In genomic region chr10:2456834-2457233, GRCh38 we compare ENCODE assay signal across 20 cellular contexts.
DNase-seq lines count a peak whose midpoint lies in the region; ATAC-seq, FAIRE-seq and TF ChIP-seq lines count a peak whose summit lies in the region.
"Had no signal": no experiment of that assay in that cellular context is flagged by ENCODE, and none has a peak within 500 bp of the region (broad histone marks: within the 10 kb centered on the region; RNA-seq: fewer than 3 reads in every experiment).

No MANE protein-coding gene starts in this region.

- H3K4me3 Mint-ChIP-seq in GM23338 = no peak overlapping the region
- no peak overlapping the region for H3K4me3 Mint-ChIP-seq in activated naive CD8-positive, alpha-beta T cell treated with anti-CD3 and anti-CD28 coated beads, Interleukin-2, amount 50 U/mL, for 24 hours
- H3K4me3 Mint-ChIP-seq: B cell; CD8-positive, alpha-beta memory T cell had no signal

- H3K4ac ChIP-seq in H1 (replicated peaks; ENCODE audit: insufficient read length, low read depth, low read length) (no peak overlapping the region), mesendoderm (ENCODE audit: low read depth, low read length) (no peak overlapping the region)

- H3K4me2 ChIP-seq in GM23338 (no peak overlapping the region), H1 (ENCODE audit: insufficient read depth in 1 of 2, low read depth in 2 of 2, low read length in 2 of 2) (no peak overlapping the region), mesendoderm (ENCODE audit: low read length) (no peak overlapping the region)
- H3K4me2 ChIP-seq: BLaER1 treated with 17β-estradiol and CSF1 and Interleukin-3, amounts not matched to agents 10 nM and 100 nM had no signal

- H3K14ac ChIP-seq in H1 (ENCODE audit: insufficient read length) = no peak overlapping the region

- H2AFZ ChIP-seq in GM23338 (no peak overlapping the region), H1 (ENCODE audit: low read length) (no peak overlapping the region)
- H2AFZ ChIP-seq: GM23248 had no signal

- FAIRE-seq in H1 (lab: Jason Lieb, UNC) = peak; percentile 75
- FAIRE-seq: GM12878, GM19239 had no signal

- H3K27me3 Mint-ChIP-seq in GM23338 (ENCODE audit: insufficient read depth, low read depth, poor library complexity) = peaks cover 2% of the 10 kb centered on the region
- H3K27me3 Mint-ChIP-seq in activated naive CD8-positive, alpha-beta T cell treated with anti-CD3 and anti-CD28 coated beads, Interleukin-2, amount 50 U/mL, for 24 hours = peaks cover 2% of the 10 kb centered on the region
- H3K27me3 Mint-ChIP-seq: B cell; CD8-positive, alpha-beta memory T cell had no signal

- H2BK15ac ChIP-seq in H1 (ENCODE audit: low read length) = no peak overlapping the region
- H2BK15ac ChIP-seq in mesendoderm (replicated peaks; ENCODE audit: low read depth) = no peak overlapping the region

- H3K9me3 ChIP-seq in H1 (ENCODE audit: insufficient read depth in 2 of 2, low read depth in 1 of 2, low read length in 1 of 2) (peaks cover 0 to 3% of the 10 kb centered on the region in 2 experiments; a peak in 1 of 4 replicates), psoas muscle (no peaks in the 10 kb centered on the region)
- H3K9me3 ChIP-seq: HAP-1 had no signal

- H3K27me3 ChIP-seq in GM23338 (ENCODE audit: insufficient read depth) (no peaks in the 10 kb centered on the region), H1 (replicated peaks in 1 of 4; ENCODE audit: control insufficient read depth in 3 of 4, extremely low read depth in 1 of 4, insufficient read depth in 3 of 4, low read length in 3 of 4) (peaks cover 0 to 1% (median 0%) of the 10 kb centered on the region in 4 experiments; a peak in 1 of 7 replicates), mesendoderm (ENCODE audit: insufficient read depth, low read length, poor library complexity) (no peaks in the 10 kb centered on the region), psoas muscle (ENCODE audit: insufficient read depth in 3 of 3, low read length in 2 of 3) (no peaks in the 10 kb centered on the region)
- H3K27me3 ChIP-seq: BLaER1 treated with 17β-estradiol and CSF1 and Interleukin-3, amounts not matched to agents 10 nM and 100 nM had no signal

- no peaks in the 10 kb centered on the region for H3K79me1 ChIP-seq in H1 (ENCODE audit: low read depth, low read length)
- no peaks in the 10 kb centered on the region for H3K79me1 ChIP-seq in mesendoderm (ENCODE audit: low read length)

- H3K27ac ChIP-seq in GM23338 (ENCODE audit: low read depth) (no peak overlapping the region), H1 (ENCODE audit: low read depth, low read length) (no peak overlapping the region), mesendoderm (ENCODE audit: low read depth, low read length) (no peak overlapping the region), psoas muscle (no peak overlapping the region)
- H3K27ac ChIP-seq: BLaER1 treated with 17β-estradiol and CSF1 and Interleukin-3, amounts not matched to agents 10 nM and 100 nM; GM23248 had no signal

- H4K8ac ChIP-seq in H1 (ENCODE audit: extremely low read depth, insufficient read depth, low read length) = no peak overlapping the region
- H4K8ac ChIP-seq in mesendoderm (ENCODE audit: low read depth, low read length) = no peak overlapping the region

- H2AK5ac ChIP-seq in H1 (ENCODE audit: low read depth, low read length) = no peak overlapping the region
- H2AK5ac ChIP-seq in mesendoderm (ENCODE audit: low read length) = no peak overlapping the region

- H3F3A ChIP-seq in GM23338 (replicated peaks; ENCODE audit: low read depth) = no peaks in the 10 kb centered on the region

- ATAC-seq in GM23338 = peak; percentile 93
- ATAC-seq in psoas muscle = no peak
- no peak for ATAC-seq in activated naive CD8-positive, alpha-beta T cell treated with anti-CD3 and anti-CD28 coated beads, Interleukin-2, amount 50 U/mL, for 24 hours
- ATAC-seq: GM12878 had no signal

- H2BK12ac ChIP-seq in H1 (ENCODE audit: low read depth, low read length) = no peak overlapping the region

- CTCF ChIA-PET in H1 (lab: Charles Lee; ENCODE audit: partially characterized antibody) = no interaction called here

- H3K4me1 ChIP-seq in GM23338 (ENCODE audit: insufficient read depth) (no peaks in the 10 kb centered on the region), H1 (replicated peaks in 1 of 4; ENCODE audit: control insufficient read depth in 3 of 4, insufficient read depth in 4 of 4, low read length in 3 of 4) (peaks cover 0 to 4% (median 0%) of the 10 kb centered on the region in 4 experiments; a peak in 2 of 7 replicates), mesendoderm (ENCODE audit: control insufficient read depth, low read depth, low read length) (no peaks in the 10 kb centered on the region), psoas muscle (no peaks in the 10 kb centered on the region)
- H3K4me1 ChIP-seq: HAP-1 had no signal

- no peaks in the 10 kb centered on the region for H3K36me3 ChIP-seq in GM23338 (ENCODE audit: insufficient read depth)
- no peaks in the 10 kb centered on the region for H3K36me3 ChIP-seq in H1 (ENCODE audit: control insufficient read depth in 2 of 4, insufficient read depth in 4 of 4, low read length in 3 of 4)
- no peaks in the 10 kb centered on the region for H3K36me3 ChIP-seq in mesendoderm (ENCODE audit: control insufficient read depth, insufficient read depth, low read length)
- H3K36me3 ChIP-seq in psoas muscle (ENCODE audit: insufficient read depth in 1 of 2, low read depth in 1 of 2) = no peaks in the 10 kb centered on the region
- H3K36me3 ChIP-seq: BLaER1 treated with 17β-estradiol and CSF1 and Interleukin-3, amounts not matched to agents 10 nM and 100 nM; HAP-1 had no signal

- TF ChIP-seq CTCF in GM23338 (conservative IDR thresholded peaks at IDR 0.05; ENCODE audit: low read depth in 2 of 2) (no peak), H1 (IDR thresholded peaks at IDR 0.05; ENCODE audit: control extremely low read depth in 1 of 3, insufficient read depth in 1 of 3, low read depth in 1 of 3, low read length in 3 of 3) (no peak), psoas muscle (IDR thresholded peaks at IDR 0.05) (no peak)

- peaks cover 8% of the 10 kb centered on the region; the same call in 2 of the 3 replicates for H3K36me3 Mint-ChIP-seq in GM23338 (ENCODE audit: low read depth)
- H3K36me3 Mint-ChIP-seq in activated naive CD8-positive, alpha-beta T cell treated with anti-CD3 and anti-CD28 coated beads, Interleukin-2, amount 50 U/mL, for 24 hours (ENCODE audit: low read depth) = no peaks in the 10 kb centered on the region
- H3K36me3 Mint-ChIP-seq: CD8-positive, alpha-beta memory T cell had no signal

- peaks cover 12% of the 10 kb centered on the region for H3K4me1 Mint-ChIP-seq in GM23338
- no peaks in the 10 kb centered on the region for H3K4me1 Mint-ChIP-seq in activated naive CD8-positive, alpha-beta T cell treated with anti-CD3 and anti-CD28 coated beads, Interleukin-2, amount 50 U/mL, for 24 hours
- H3K4me1 Mint-ChIP-seq: B cell; CD8-positive, alpha-beta memory T cell had no signal

- H3K9me3 Mint-ChIP-seq in GM23338 = peaks cover 14% of the 10 kb centered on the region; the same call in 2 of the 3 replicates
- H3K9me3 Mint-ChIP-seq in activated naive CD8-positive, alpha-beta T cell treated with anti-CD3 and anti-CD28 coated beads, Interleukin-2, amount 50 U/mL, for 24 hours = peaks cover 9% of the 10 kb centered on the region

- H3K9ac ChIP-seq in H1 (replicated peaks in 1 of 4; ENCODE audit: extremely low read depth in 1 of 4, low read depth in 3 of 4, low read length in 3 of 4) (no peak overlapping the region), mesendoderm (ENCODE audit: low read length) (no peak overlapping the region)
- H3K9ac ChIP-seq: BLaER1 treated with 17β-estradiol and CSF1 and Interleukin-3, amounts not matched to agents 10 nM and 100 nM; GM23248 had no signal

- intact Hi-C loops in psoas muscle (cut with DNase I) = no loop called here

- peak in 1 of 2 experiments; percentile 10; a peak in 1 of 3 replicates for TF ChIP-seq EP300 in H1 (IDR thresholded peaks at IDR 0.05; ENCODE audit: borderline replicate concordance in 1 of 2, low read depth in 2 of 2, low read length in 2 of 2)

- no peaks in the 10 kb centered on the region for H3K9me2 ChIP-seq in GM23338 (ENCODE audit: insufficient read depth)

- H3K23ac ChIP-seq in H1 (ENCODE audit: insufficient read length) = no peak overlapping the region
- no peak overlapping the region for H3K23ac ChIP-seq in mesendoderm (ENCODE audit: low read length)

- no peaks in the 10 kb centered on the region for H3K79me2 ChIP-seq in GM23338 (replicated peaks; ENCODE audit: insufficient read depth)
- H3K79me2 ChIP-seq in H1 (ENCODE audit: control insufficient read depth in 1 of 2, insufficient read depth in 2 of 2, low read length in 2 of 2) = no peaks in the 10 kb centered on the region
- no peaks in the 10 kb centered on the region for H3K79me2 ChIP-seq in mesendoderm (ENCODE audit: control insufficient read depth, insufficient read depth, low read length)

- H3K27ac Mint-ChIP-seq in GM23338 = no peak overlapping the region
- H3K27ac Mint-ChIP-seq in activated naive CD8-positive, alpha-beta T cell treated with anti-CD3 and anti-CD28 coated beads, Interleukin-2, amount 50 U/mL, for 24 hours = no peak overlapping the region
- H3K27ac Mint-ChIP-seq: B cell; CD8-positive, alpha-beta memory T cell had no signal

- H3K18ac ChIP-seq in H1 (ENCODE audit: extremely low read depth, low read length) (no peak overlapping the region), mesendoderm (ENCODE audit: low read length) (no peak overlapping the region)

- H2BK5ac ChIP-seq in H1 (ENCODE audit: low read depth, low read length) (no peak overlapping the region), mesendoderm (ENCODE audit: low read length) (no peak overlapping the region)

- H2BK120ac ChIP-seq in H1 (replicated peaks; ENCODE audit: low read depth, low read length) = no peak overlapping the region
- no peak overlapping the region for H2BK120ac ChIP-seq in mesendoderm (ENCODE audit: low read depth, low read length)

- 51% methylated on average over 7 of the region's 7 CpGs; no CpG with 5 or more reads in 1 of the 2 experiments for WGBS in H1 (ENCODE audit: extremely low coverage in 1 of 2, insufficient coverage in 1 of 2, insufficient read length in 1 of 2, insufficient replicate concordance in 2 of 2, low coverage in 1 of 2, low lambda C conversion rate in 2 of 2, missing lambda C conversion rate in 1 of 2), 2 experiments
- WGBS in mesendoderm (ENCODE audit: extremely low coverage, insufficient coverage, low lambda C conversion rate) = no CpG with 5 or more reads among the region's 7 CpGs
- 69 to 77% (median 70%) methylated on average over 7 of the region's 7 CpGs for WGBS in psoas muscle, 3 donors

- H3K4me3 ChIP-seq in GM23338 (no peak overlapping the region), H1 (ENCODE audit: extremely low read depth in 1 of 4, insufficient read depth in 2 of 4, low read depth in 3 of 4, low read length in 4 of 4) (no peak overlapping the region), mesendoderm (ENCODE audit: low read length) (no peak overlapping the region), psoas muscle (no peak overlapping the region)
- H3K4me3 ChIP-seq: BLaER1 treated with 17β-estradiol and CSF1 and Interleukin-3, amounts not matched to agents 10 nM and 100 nM; GM12878; GM23248; HAP-1 had no signal

- H4K91ac ChIP-seq in H1 (replicated peaks; ENCODE audit: insufficient read length, low read length) = no peak overlapping the region

- H4K20me1 ChIP-seq in GM23338 (replicated peaks; ENCODE audit: insufficient read depth) (no peaks in the 10 kb centered on the region), H1 (replicated peaks in 1 of 2; ENCODE audit: control insufficient read depth in 1 of 2, insufficient read depth in 2 of 2, low read length in 2 of 2) (no peaks in the 10 kb centered on the region)
- H4K20me1 ChIP-seq: BLaER1 treated with 17β-estradiol and CSF1 and Interleukin-3, amounts not matched to agents 10 nM and 100 nM had no signal

- TF ChIP-seq POLR2A in H1 (IDR thresholded peaks at IDR 0.05; ENCODE audit: control extremely low read depth in 1 of 2, low read depth in 2 of 2, low read length in 2 of 2) = no peak

- no peak; a peak in 1 of 4 replicates for TF ChIP-seq RAD21 in H1 (IDR thresholded peaks at IDR 0.05 in 1 of 2, conservative IDR thresholded peaks at IDR 0.05 in 1 of 2; ENCODE audit: low read depth in 2 of 2, low read length in 2 of 2)

- DNase-seq in GM23338 (ENCODE audit: low spot score) = peak; percentile 56
- peak in 1 of 2 experiments; percentile 48 for DNase-seq in H1 (ENCODE audit: low read depth in 1 of 2, low spot score in 2 of 2)
- peak; percentile 60 for DNase-seq in iPS DF 4.7 (ENCODE audit: extremely low read depth, low spot score)
- DNase-seq in mesendoderm = peak; percentile 12
- no peak for DNase-seq in psoas muscle
- DNase-seq in NCI-H146 (lab: John Stamatoyannopoulos, UW) = no peak
- DNase-seq in activated naive CD8-positive, alpha-beta T cell treated with anti-CD3 and anti-CD28 coated beads, Interleukin-2, amount 50 U/mL, for 24 hours = no peak
- DNase-seq: 8988T; CD8-positive, alpha-beta memory T cell; COR-L47; DMS 273 treated with DMSO at 0.1 percent for 48 hours; DMS53; DND-41; EL; GM23248 had no signal

- H3K56ac ChIP-seq in H1 (replicated peaks; ENCODE audit: insufficient read length, low read depth, low read length) (no peak overlapping the region), mesendoderm (ENCODE audit: low read length) (no peak overlapping the region)

- POLR2A ChIA-PET in H1 (lab: Charles Lee; ENCODE audit: partially characterized antibody) = no interaction called here

- H2BK20ac ChIP-seq in H1 (ENCODE audit: low read length) = no peak overlapping the region

- no peak overlapping the region for H4K5ac ChIP-seq in H1 (ENCODE audit: insufficient read length, low read depth, low read length)
- H4K5ac ChIP-seq in mesendoderm (ENCODE audit: low read length) = no peak overlapping the region

- H3K23me2 ChIP-seq in H1 (ENCODE audit: low read depth, low read length) = no peaks in the 10 kb centered on the region

Comparison
In these comparisons a context has a peak if more than half of its experiments do, and no peak if none do; other contexts are left out.
1. DNase-seq: peak in GM23338 (single experiment), iPS DF 4.7 (single experiment) and mesendoderm (single experiment); none in psoas muscle (0 of 2), NCI-H146 (single experiment) and activated naive CD8-positive, alpha-beta T cell treated with anti-CD3 and anti-CD28 coated beads, Interleukin-2, amount 50 U/mL, for 24 hours (single experiment).